In genomic region chr22:23400286-23400981, GRCh38 we compare ENCODE assay signal across 27 cellular contexts.
DNase-seq lines count a peak whose midpoint lies in the region; ATAC-seq and TF ChIP-seq lines count a peak whose summit lies in the region.
"Had no signal": no experiment of that assay in that cellular context is flagged by ENCODE, and none has a peak within 500 bp of the region (broad histone marks: within the 10 kb centered on the region; RNA-seq: fewer than 3 reads in every experiment).

No MANE protein-coding gene starts in this region.

- H3K27me3 Mint-ChIP-seq in chondrocyte (ENCODE audit: low read depth): no peaks in the 10 kb centered on the region
- H3K27me3 Mint-ChIP-seq: stimulated activated naive CD8-positive, alpha-beta T cell treated with anti-CD3 and anti-CD28 coated beads, Interleukin-15, Interleukin-2, amounts not matched to agents 100 ng/mL and 50 ng/mL, for 24 hours had no signal

- intact Hi-C loops in left colon (cut with DNase I, micrococcal nuclease): no loop called here

- ATAC-seq in left colon: no peak
- ATAC-seq in GM21717 (IDR thresholded peaks at IDR 0.05; ENCODE audit: unreplicated experiment): no peak
- no peak for ATAC-seq in HG03095 (IDR thresholded peaks at IDR 0.05; ENCODE audit: unreplicated experiment)

- H3K4me3 Mint-ChIP-seq in chondrocyte (ENCODE audit: unreplicated experiment): no peak overlapping the region
- H3K4me3 Mint-ChIP-seq: activated naive CD4-positive, alpha-beta T cell treated with anti-CD3 and anti-CD28 coated beads, Interleukin-2, amount 10 ng/mL, durations not matched to agents 7 days and 5 days; activated T-helper 1 cell treated with anti-CD3 and anti-CD28 coated beads, Interleukin-12 subunit alpha, Interleukin-12 subunit beta, Interleukin-2, Interleukin-4 antibody, amounts not matched to agents 30 ng/mL and 10 ng/mL and 1 ng/mL, durations not matched to agents 14 hours and 24 hours and 36 hours; stimulated activated naive CD8-positive, alpha-beta T cell treated with anti-CD3 and anti-CD28 coated beads, Interleukin-15, Interleukin-2, amounts not matched to agents 100 ng/mL and 50 ng/mL, for 24 hours had no signal

- DNase-seq in chondrocyte (ENCODE audit: low spot score): peak; percentile 93
- peak; percentile 68 for DNase-seq in osteoblast (ENCODE audit: insufficient read length, low spot score, missing footprints)
- no peak for DNase-seq in DMS79 treated with DMSO at 0.1 percent for 48 hours (lab: John Stamatoyannopoulos, UW)
- no peak for DNase-seq in left colon
- DNase-seq: activated CD4-positive, alpha-beta T cell treated with anti-CD3 and anti-CD28 coated beads, Interleukin-2, amount 50 U/mL, for 1 hour; activated naive CD4-positive, alpha-beta T cell treated with anti-CD3 and anti-CD28 coated beads, Interleukin-2, amount 10 ng/mL, durations not matched to agents 7 days and 5 days; C1 segment of cervical spinal cord; DMS79; effector CD8-positive, alpha-beta T cell; glutamatergic neuron; NCI-H1694; NCI-H524; SHP77 treated with DMSO at 0.1 percent for 48 hours; T-helper 9 cell; thyroid gland; WERI-Rb-1 had no signal

- H4K20me1 ChIP-seq in osteoblast (ENCODE audit: insufficient read depth, low read length): peaks cover 4% of the 10 kb centered on the region

- H3K79me2 ChIP-seq in osteoblast (ENCODE audit: insufficient read depth, low read length): no peaks in the 10 kb centered on the region

- H3K9me3 Mint-ChIP-seq in chondrocyte (ENCODE audit: low read depth): no peaks in the 10 kb centered on the region
- H3K9me3 Mint-ChIP-seq: activated naive CD4-positive, alpha-beta T cell treated with anti-CD3 and anti-CD28 coated beads, Interleukin-2, amount 10 ng/mL, durations not matched to agents 7 days and 5 days; activated T-helper 1 cell treated with anti-CD3 and anti-CD28 coated beads, Interleukin-12 subunit alpha, Interleukin-12 subunit beta, Interleukin-2, Interleukin-4 antibody, amounts not matched to agents 30 ng/mL and 10 ng/mL and 1 ng/mL, durations not matched to agents 14 hours and 24 hours and 36 hours; stimulated activated naive CD8-positive, alpha-beta T cell treated with anti-CD3 and anti-CD28 coated beads, Interleukin-15, Interleukin-2, amounts not matched to agents 100 ng/mL and 50 ng/mL, for 24 hours had no signal

- H3K4me2 ChIP-seq in osteoblast (ENCODE audit: insufficient read depth, low read length): no peak overlapping the region
- H3K4me2 ChIP-seq: PC-9 had no signal

- no peak overlapping the region for H2AFZ ChIP-seq in osteoblast (ENCODE audit: low read length)
- H2AFZ ChIP-seq: PC-9 had no signal

- no peak overlapping the region for H3K27ac Mint-ChIP-seq in chondrocyte (ENCODE audit: unreplicated experiment)
- H3K27ac Mint-ChIP-seq: activated naive CD4-positive, alpha-beta T cell treated with anti-CD3 and anti-CD28 coated beads, Interleukin-2, amount 10 ng/mL, durations not matched to agents 7 days and 5 days; activated T-helper 1 cell treated with anti-CD3 and anti-CD28 coated beads, Interleukin-12 subunit alpha, Interleukin-12 subunit beta, Interleukin-2, Interleukin-4 antibody, amounts not matched to agents 30 ng/mL and 10 ng/mL and 1 ng/mL, durations not matched to agents 14 hours and 24 hours and 36 hours; stimulated activated naive CD8-positive, alpha-beta T cell treated with anti-CD3 and anti-CD28 coated beads, Interleukin-15, Interleukin-2, amounts not matched to agents 100 ng/mL and 50 ng/mL, for 24 hours had no signal

- H3K27me3 ChIP-seq in osteoblast (ENCODE audit: insufficient read depth, low read length): no peaks in the 10 kb centered on the region
- H3K27me3 ChIP-seq: breast epithelium, thyroid gland had no signal

- peak overlapping the region; percentile 86 for H3K27ac ChIP-seq in 22Rv1
- H3K27ac ChIP-seq in HEK293 (ENCODE audit: extremely low read depth, low read depth, low read length): no peak overlapping the region
- H3K27ac ChIP-seq in osteoblast (ENCODE audit: low read depth, low read length): no peak overlapping the region
- H3K27ac ChIP-seq: breast epithelium, epithelial cell of prostate, PC-9, skin epidermis, thyroid gland, WERI-Rb-1 had no signal

- H3K4me1 ChIP-seq in HEK293 (ENCODE audit: control insufficient read depth, insufficient read depth, low read length): peaks cover 3% of the 10 kb centered on the region; the same call in 1 of the 2 replicates
- H3K4me1 ChIP-seq in osteoblast (ENCODE audit: insufficient read depth, low read length): no peaks in the 10 kb centered on the region
- H3K4me1 ChIP-seq: breast epithelium had no signal

- H3K4me3 ChIP-seq in HEK293 (ENCODE audit: low read depth, low read length): no peak overlapping the region
- no peak overlapping the region for H3K4me3 ChIP-seq in osteoblast (ENCODE audit: insufficient read depth, low read length)
- H3K4me3 ChIP-seq: PC-9, skin epidermis, thyroid gland had no signal

- H3K9me3 ChIP-seq in HEK293 (ENCODE audit: control insufficient read depth, insufficient read depth, low read depth, low read length) (no peaks in the 10 kb centered on the region), osteoblast (ENCODE audit: low read depth, low read length) (no peaks in the 10 kb centered on the region)
- H3K9me3 ChIP-seq: breast epithelium, Caco-2, thyroid gland had no signal

- POLR2A ChIA-PET in HEK293 (lab: Yijun Ruan, JAX): no interaction called here

- CTCF ChIA-PET in HEK293 (lab: Yijun Ruan, JAX): interaction anchor here (1.7 kb wide), 1 partner anchor 15 kb away, joined by 4 read pairs; no protein-coding TSS in a partner anchor

- TF ChIP-seq CTCF in 22Rv1 (IDR thresholded peaks at IDR 0.05) (no peak), HEK293 (tag by site-specific recombination; IDR thresholded peaks at IDR 0.05) (no peak), chondrocyte (IDR thresholded peaks at IDR 0.05) (no peak), osteoblast (IDR thresholded peaks at IDR 0.05; ENCODE audit: extremely low read depth, low read depth, low read length) (no peak)

- H3K36me3 ChIP-seq in HEK293 (ENCODE audit: control insufficient read depth in 2 of 2, insufficient read depth in 1 of 2, low read length in 2 of 2) (no peaks in the 10 kb centered on the region), osteoblast (ENCODE audit: insufficient read depth, low read length) (no peaks in the 10 kb centered on the region)
- H3K36me3 ChIP-seq: breast epithelium, thyroid gland, WERI-Rb-1 had no signal

- no peaks in the 10 kb centered on the region for H3K36me3 Mint-ChIP-seq in chondrocyte (ENCODE audit: low read depth)
- H3K36me3 Mint-ChIP-seq: activated naive CD4-positive, alpha-beta T cell treated with anti-CD3 and anti-CD28 coated beads, Interleukin-2, amount 10 ng/mL, durations not matched to agents 7 days and 5 days had no signal

- H3K4me1 Mint-ChIP-seq in chondrocyte (ENCODE audit: low read depth): no peaks in the 10 kb centered on the region
- H3K4me1 Mint-ChIP-seq: activated naive CD4-positive, alpha-beta T cell treated with anti-CD3 and anti-CD28 coated beads, Interleukin-2, amount 10 ng/mL, durations not matched to agents 7 days and 5 days had no signal

TF ChIP-seq in HEK293, 187 proteins besides CTCF, POLR2A, EP300 and RAD21:
- 0 out of 2 replicates have a peak, but pooled peaks have one; percentile 33 for TF ChIP-seq GLIS2 (tag by site-specific recombination; IDR thresholded peaks at IDR 0.05)
- TF ChIP-seq, protein P1, sequence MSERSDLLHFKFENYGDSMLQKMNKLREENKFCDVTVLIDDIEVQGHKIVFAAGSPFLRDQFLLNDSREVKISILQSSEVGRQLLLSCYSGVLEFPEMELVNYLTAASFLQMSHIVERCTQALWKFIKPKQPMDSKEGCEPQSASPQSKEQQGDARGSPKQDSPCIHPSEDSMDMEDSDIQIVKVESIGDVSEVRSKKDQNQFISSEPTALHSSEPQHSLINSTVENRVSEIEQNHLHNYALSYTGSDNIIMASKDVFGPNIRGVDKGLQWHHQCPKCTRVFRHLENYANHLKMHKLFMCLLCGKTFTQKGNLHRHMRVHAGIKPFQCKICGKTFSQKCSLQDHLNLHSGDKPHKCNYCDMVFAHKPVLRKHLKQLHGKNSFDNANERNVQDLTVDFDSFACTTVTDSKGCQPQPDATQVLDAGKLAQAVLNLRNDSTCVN (tag by site-specific recombination; optimal IDR thresholded peaks at IDR 0.05): no peak
- TF ChIP-seq ZNF513 (tag by site-specific recombination; IDR thresholded peaks at IDR 0.05): no peak
- TF ChIP-seq YY2 (tag by site-specific recombination; IDR thresholded peaks at IDR 0.05): no peak

Comparison
In these comparisons a context has a peak if more than half of its experiments do, and no peak if none do; other contexts are left out.
1. DNase-seq: peak in chondrocyte (single experiment) and osteoblast (single experiment); none in DMS79 treated with DMSO at 0.1 percent for 48 hours (single experiment) and left colon (0 of 2).